1 cellular context compared by ENCODE assay signal in genomic region chr11:120537996-120538395, GRCh38.
TF ChIP-seq lines count a peak whose summit lies in the region.

No MANE protein-coding gene starts in this region.

TF ChIP-seq in GM23338, 12 proteins besides CTCF, POLR2A, EP300 and RAD21 (continued from another document):
- no peak for TF ChIP-seq ZNF462 (CRISPR knock-in tag; IDR thresholded peaks at IDR 0.05)
- no peak for TF ChIP-seq ZNF114 (CRISPR knock-in tag; IDR thresholded peaks at IDR 0.05)
- TF ChIP-seq EZH2 (IDR thresholded peaks at IDR 0.05; ENCODE audit: low read depth, unreplicated experiment): no peak
